Comparison of ENCODE assay signal across 1 cellular context in the genomic region with DNA sequence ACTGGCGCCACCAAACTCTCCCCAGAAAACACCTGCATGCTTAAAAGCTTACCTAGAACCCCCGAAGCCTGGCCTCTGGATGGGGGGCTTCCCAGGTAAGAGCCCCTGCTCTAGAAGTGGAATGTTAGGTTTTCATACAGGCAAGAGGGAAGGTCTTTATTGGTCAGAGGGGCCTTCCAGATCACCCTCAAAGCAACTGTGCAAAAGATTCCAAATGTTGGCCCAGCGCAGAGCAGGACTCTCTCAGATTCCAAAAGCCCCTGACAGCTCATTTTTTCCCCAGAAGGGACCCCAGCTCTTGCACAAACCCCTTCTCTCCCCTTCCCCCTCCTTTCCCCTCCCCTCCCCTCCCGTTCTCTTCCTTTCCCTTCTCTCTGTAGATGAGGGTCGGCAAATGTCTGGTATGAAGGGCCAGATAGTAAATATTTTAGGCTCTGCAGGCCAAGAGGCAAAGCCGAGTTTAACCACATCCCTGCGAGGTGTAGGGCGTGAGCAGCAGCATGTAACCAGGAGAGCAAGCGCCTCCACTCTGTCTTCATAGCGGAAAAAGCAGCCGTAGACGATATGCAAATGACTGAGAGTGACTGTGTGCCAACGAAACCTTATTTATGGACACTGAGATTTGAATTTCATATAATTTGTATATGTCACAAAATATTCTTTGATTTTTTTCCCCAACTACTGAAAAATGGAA.
TF ChIP-seq lines count a peak whose summit lies in the region.

No MANE protein-coding gene starts in this region.

TF ChIP-seq in GM12878, 131 proteins besides CTCF, POLR2A, EP300 and RAD21 (continued from another document):
- TF ChIP-seq, protein P1, sequence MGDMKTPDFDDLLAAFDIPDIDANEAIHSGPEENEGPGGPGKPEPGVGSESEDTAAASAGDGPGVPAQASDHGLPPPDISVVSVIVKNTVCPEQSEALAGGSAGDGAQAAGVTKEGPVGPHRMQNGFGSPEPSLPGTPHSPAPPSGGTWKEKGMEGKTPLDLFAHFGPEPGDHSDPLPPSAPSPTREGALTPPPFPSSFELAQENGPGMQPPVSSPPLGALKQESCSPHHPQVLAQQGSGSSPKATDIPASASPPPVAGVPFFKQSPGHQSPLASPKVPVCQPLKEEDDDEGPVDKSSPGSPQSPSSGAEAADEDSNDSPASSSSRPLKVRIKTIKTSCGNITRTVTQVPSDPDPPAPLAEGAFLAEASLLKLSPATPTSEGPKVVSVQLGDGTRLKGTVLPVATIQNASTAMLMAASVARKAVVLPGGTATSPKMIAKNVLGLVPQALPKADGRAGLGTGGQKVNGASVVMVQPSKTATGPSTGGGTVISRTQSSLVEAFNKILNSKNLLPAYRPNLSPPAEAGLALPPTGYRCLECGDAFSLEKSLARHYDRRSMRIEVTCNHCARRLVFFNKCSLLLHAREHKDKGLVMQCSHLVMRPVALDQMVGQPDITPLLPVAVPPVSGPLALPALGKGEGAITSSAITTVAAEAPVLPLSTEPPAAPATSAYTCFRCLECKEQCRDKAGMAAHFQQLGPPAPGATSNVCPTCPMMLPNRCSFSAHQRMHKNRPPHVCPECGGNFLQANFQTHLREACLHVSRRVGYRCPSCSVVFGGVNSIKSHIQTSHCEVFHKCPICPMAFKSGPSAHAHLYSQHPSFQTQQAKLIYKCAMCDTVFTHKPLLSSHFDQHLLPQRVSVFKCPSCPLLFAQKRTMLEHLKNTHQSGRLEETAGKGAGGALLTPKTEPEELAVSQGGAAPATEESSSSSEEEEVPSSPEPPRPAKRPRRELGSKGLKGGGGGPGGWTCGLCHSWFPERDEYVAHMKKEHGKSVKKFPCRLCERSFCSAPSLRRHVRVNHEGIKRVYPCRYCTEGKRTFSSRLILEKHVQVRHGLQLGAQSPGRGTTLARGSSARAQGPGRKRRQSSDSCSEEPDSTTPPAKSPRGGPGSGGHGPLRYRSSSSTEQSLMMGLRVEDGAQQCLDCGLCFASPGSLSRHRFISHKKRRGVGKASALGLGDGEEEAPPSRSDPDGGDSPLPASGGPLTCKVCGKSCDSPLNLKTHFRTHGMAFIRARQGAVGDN (IDR thresholded peaks at IDR 0.05): peak; percentile 45; the same call in 1 of the 2 replicates
- TF ChIP-seq NFIC (IDR thresholded peaks at IDR 0.05; ENCODE audit: low read depth, low read length): peak; percentile 51; the same call in 1 of the 2 replicates
- 0 out of 2 replicates have a peak, but pooled peaks have one; percentile 14 for TF ChIP-seq MEF2A (IDR thresholded peaks at IDR 0.05; ENCODE audit: insufficient read depth, low read depth, low read length)
- 0 out of 2 replicates have a peak, but pooled peaks have one; percentile 23 for TF ChIP-seq FOXM1 (IDR thresholded peaks at IDR 0.05; ENCODE audit: low read depth, low read length)
- TF ChIP-seq TCF12 (IDR thresholded peaks at IDR 0.05; ENCODE audit: low read depth, low read length): no peak
- no peak for TF ChIP-seq CBX3 (IDR thresholded peaks at IDR 0.05; ENCODE audit: borderline replicate concordance, low read depth)
- TF ChIP-seq KLF5 (IDR thresholded peaks at IDR 0.05; ENCODE audit: partially characterized antibody): no peak
- peak; percentile 40; the same call in 1 of the 2 replicates for TF ChIP-seq SMAD5 (IDR thresholded peaks at IDR 0.05; ENCODE audit: low read depth)
- no peak for TF ChIP-seq BACH1 (IDR thresholded peaks at IDR 0.05; ENCODE audit: borderline replicate concordance)
- TF ChIP-seq NFXL1 (IDR thresholded peaks at IDR 0.05; ENCODE audit: borderline replicate concordance): no peak
- peak; percentile 44; the same call in 1 of the 2 replicates for TF ChIP-seq CBFB (IDR thresholded peaks at IDR 0.05; ENCODE audit: low read depth)
- no peak for TF ChIP-seq CHD2 (IDR thresholded peaks at IDR 0.05; ENCODE audit: borderline replicate concordance, low read depth, low read length)
- TF ChIP-seq EED (IDR thresholded peaks at IDR 0.05; ENCODE audit: low read depth): 0 out of 2 replicates have a peak, but pooled peaks have one; percentile 21
- peak; percentile 27 to 62; a peak in 2 of 4 replicates for TF ChIP-seq BHLHE40 (IDR thresholded peaks at IDR 0.05; ENCODE audit: borderline replicate concordance in 1 of 2, low read depth in 2 of 2, low read length in 1 of 2)
- TF ChIP-seq IRF4 (IDR thresholded peaks at IDR 0.05; ENCODE audit: low read depth, low read length): 0 out of 2 replicates have a peak, but pooled peaks have one; percentile 4
- TF ChIP-seq ZNF274 (IDR thresholded peaks at IDR 0.05; ENCODE audit: insufficient read depth, insufficient read length): no peak
- TF ChIP-seq MXI1 (IDR thresholded peaks at IDR 0.05; ENCODE audit: low read depth, low read length): peak; percentile 67
- TF ChIP-seq, protein P2, sequence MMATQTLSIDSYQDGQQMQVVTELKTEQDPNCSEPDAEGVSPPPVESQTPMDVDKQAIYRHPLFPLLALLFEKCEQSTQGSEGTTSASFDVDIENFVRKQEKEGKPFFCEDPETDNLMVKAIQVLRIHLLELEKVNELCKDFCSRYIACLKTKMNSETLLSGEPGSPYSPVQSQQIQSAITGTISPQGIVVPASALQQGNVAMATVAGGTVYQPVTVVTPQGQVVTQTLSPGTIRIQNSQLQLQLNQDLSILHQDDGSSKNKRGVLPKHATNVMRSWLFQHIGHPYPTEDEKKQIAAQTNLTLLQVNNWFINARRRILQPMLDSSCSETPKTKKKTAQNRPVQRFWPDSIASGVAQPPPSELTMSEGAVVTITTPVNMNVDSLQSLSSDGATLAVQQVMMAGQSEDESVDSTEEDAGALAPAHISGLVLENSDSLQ (IDR thresholded peaks at IDR 0.05): peak; percentile 50; the same call in 1 of the 2 replicates
- TF ChIP-seq, protein P3, sequence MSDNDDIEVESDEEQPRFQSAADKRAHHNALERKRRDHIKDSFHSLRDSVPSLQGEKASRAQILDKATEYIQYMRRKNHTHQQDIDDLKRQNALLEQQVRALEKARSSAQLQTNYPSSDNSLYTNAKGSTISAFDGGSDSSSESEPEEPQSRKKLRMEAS (IDR thresholded peaks at IDR 0.05; ENCODE audit: low read depth, low read length): peak; percentile 29; the same call in 1 of the 2 replicates
- no peak for TF ChIP-seq PML (IDR thresholded peaks at IDR 0.05; ENCODE audit: low read length)
- TF ChIP-seq, protein P4, sequence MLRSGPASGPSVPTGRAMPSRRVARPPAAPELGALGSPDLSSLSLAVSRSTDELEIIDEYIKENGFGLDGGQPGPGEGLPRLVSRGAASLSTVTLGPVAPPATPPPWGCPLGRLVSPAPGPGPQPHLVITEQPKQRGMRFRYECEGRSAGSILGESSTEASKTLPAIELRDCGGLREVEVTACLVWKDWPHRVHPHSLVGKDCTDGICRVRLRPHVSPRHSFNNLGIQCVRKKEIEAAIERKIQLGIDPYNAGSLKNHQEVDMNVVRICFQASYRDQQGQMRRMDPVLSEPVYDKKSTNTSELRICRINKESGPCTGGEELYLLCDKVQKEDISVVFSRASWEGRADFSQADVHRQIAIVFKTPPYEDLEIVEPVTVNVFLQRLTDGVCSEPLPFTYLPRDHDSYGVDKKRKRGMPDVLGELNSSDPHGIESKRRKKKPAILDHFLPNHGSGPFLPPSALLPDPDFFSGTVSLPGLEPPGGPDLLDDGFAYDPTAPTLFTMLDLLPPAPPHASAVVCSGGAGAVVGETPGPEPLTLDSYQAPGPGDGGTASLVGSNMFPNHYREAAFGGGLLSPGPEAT (IDR thresholded peaks at IDR 0.05; ENCODE audit: low read depth): no peak
